ENCODE assay signal across 9 cellular contexts in the genomic region with DNA sequence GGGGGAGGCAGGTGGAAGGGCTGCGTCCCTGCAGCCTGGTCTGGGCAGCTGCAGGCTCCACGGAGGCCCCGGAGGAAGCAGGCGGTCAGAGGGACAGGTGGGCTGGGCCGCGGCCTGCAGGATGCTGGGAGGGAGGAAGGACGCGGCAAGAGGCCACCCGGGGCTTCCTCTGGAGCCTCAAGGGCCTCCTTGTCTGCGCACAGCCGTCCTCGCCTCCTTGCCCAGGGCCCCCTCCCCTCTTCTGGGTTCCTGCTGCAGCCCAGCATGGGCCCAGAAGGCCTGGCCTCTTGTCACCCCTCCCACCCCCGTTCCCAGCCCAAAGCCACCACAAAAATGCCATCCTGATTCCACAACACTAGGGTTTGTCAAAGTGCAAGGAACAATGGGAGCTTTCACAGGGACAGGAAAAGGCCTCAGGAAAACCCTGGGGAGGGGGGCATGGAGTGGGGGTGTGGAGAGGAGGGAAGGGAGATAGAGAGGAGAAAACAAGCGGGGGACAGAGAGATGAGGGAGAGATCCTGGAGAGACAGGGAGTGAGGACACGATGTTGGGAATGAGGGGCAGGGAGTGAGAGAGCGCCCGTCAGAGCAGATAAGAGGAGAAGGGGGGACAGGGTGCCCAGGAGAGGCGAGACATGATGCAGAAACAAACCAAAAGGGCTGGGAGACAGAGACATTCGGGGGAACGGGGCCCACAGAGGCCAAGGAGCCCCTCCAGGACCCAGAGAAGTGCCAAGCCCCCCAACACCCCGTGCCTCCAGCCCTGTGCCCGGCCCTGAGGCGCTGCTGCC. TPM values are rescaled to one million over a fixed set of nuclear protein-coding genes. Genes with fewer than 3 reads are reported as not detected.
DNase-seq lines count a peak whose midpoint lies in the region; ATAC-seq and TF ChIP-seq lines count a peak whose summit lies in the region.
"Had no signal": no experiment of that assay in that cellular context is flagged by ENCODE, and none has a peak within 500 bp of the region (broad histone marks: within the 10 kb centered on the region; RNA-seq: fewer than 3 reads in every experiment).

No MANE protein-coding gene starts in this region.

- H3K4me1 ChIP-seq in endodermal cell (ENCODE audit: control insufficient read depth, insufficient read depth, low read length) (peaks cover 14% of the 10 kb centered on the region), right lobe of liver (peaks cover 4 to 74% (median 31%) of the 10 kb centered on the region in 4 donors)

- DNase-seq in Kasumi-1 (lab: John Stamatoyannopoulos, UW) (peak; percentile 48), endodermal cell (peak; percentile 78), right lobe of liver (peak; percentile 57 to 65 (median 61)), substantia nigra (lab: John Stamatoyannopoulos, UW) (peak in 34 of 49 donors; percentile 45 to 83 (median 69)), KBM-7 (no peak)
- DNase-seq: activated effector memory CD4-positive, alpha-beta T cell treated with Interleukin-2 at 50 U/mL for 16 hours had no signal

- no peaks in the 10 kb centered on the region for H3K36me3 Mint-ChIP-seq in endodermal cell (ENCODE audit: low read depth)

- H3K36me3 ChIP-seq in endodermal cell (ENCODE audit: control insufficient read depth, insufficient read depth, low read length) (no peaks in the 10 kb centered on the region), right lobe of liver (no peaks in the 10 kb centered on the region)

- in situ Hi-C loops in KBM-7 (cut with MboI; ENCODE audit: low pct_unique_long_range_greater_than_20kb, low sequenced_read_pairs), result no loop called here

- TF ChIP-seq CTCF in endodermal cell (conservative IDR thresholded peaks at IDR 0.05), result no peak
- TF ChIP-seq CTCF in right lobe of liver (IDR thresholded peaks at IDR 0.05), result no peak

- H3K27ac ChIP-seq in endodermal cell (ENCODE audit: low read depth, low read length), result peak overlapping the region; percentile 86
- H3K27ac ChIP-seq in right lobe of liver, result peak overlapping the region in 2 of 3 donors; percentile 48 to 60
- H3K27ac ChIP-seq in substantia nigra (ENCODE audit: low read depth, low read length, poor library complexity, severe bottlenecking), result no peak overlapping the region

- no peak overlapping the region for H3K9ac ChIP-seq in endodermal cell (ENCODE audit: extremely low read depth, low read length, poor library complexity, severe bottlenecking)

- H3K4me3 ChIP-seq in endodermal cell (ENCODE audit: low read length) (peak overlapping the region; percentile 53), right lobe of liver (no peak overlapping the region)

- WGBS in endodermal cell (ENCODE audit: insufficient coverage in 1 of 2, insufficient read length in 1 of 2), 2 experiments, result 17 to 35% methylated on average over 4 to 23 of the region's 23 CpGs
- 60% methylated on average over 6 of the region's 23 CpGs for WGBS in right lobe of liver (ENCODE audit: insufficient coverage, low coverage, low lambda C conversion rate, missing lambda C conversion rate)

- H3K4me1 Mint-ChIP-seq in endodermal cell, result peaks cover 28% of the 10 kb centered on the region

- H3K27me3 ChIP-seq in endodermal cell (ENCODE audit: control insufficient read depth, insufficient read depth, low read length, poor library complexity, severe bottlenecking), result no peaks in the 10 kb centered on the region
- H3K27me3 ChIP-seq in right lobe of liver, result no peaks in the 10 kb centered on the region

- TF ChIP-seq POLR2A in right lobe of liver (IDR thresholded peaks at IDR 0.05), result no peak

- H3K9me3 Mint-ChIP-seq in endodermal cell, result no peaks in the 10 kb centered on the region

- peak overlapping the region; percentile 15 for H3K4me3 Mint-ChIP-seq in endodermal cell

- no peaks in the 10 kb centered on the region for H3K27me3 Mint-ChIP-seq in endodermal cell (ENCODE audit: insufficient read depth)

- intact Hi-C loops in right lobe of liver (cut with DNase I), result no loop called here

- H3K9me3 ChIP-seq in endodermal cell (ENCODE audit: control insufficient read depth, low read length) (no peaks in the 10 kb centered on the region), right lobe of liver (no peaks in the 10 kb centered on the region)

- H3K27ac Mint-ChIP-seq in endodermal cell, result peak overlapping the region; percentile 64

- ATAC-seq in right lobe of liver (peak; percentile 0 to 36 (median 6)), HG03135 (IDR thresholded peaks at IDR 0.05; ENCODE audit: unreplicated experiment) (no peak), HG03520 (IDR thresholded peaks at IDR 0.05; ENCODE audit: unreplicated experiment) (no peak), HG02870 (IDR thresholded peaks at IDR 0.05; ENCODE audit: unreplicated experiment) (no peak)

RNA-seq across cellular contexts. Expression of a gene that starts 41.8 kb away (rescaled TPM):
- total RNA-seq in endodermal cell (10 to 100 TPM in 1 of 2 donors, 1 to 10 TPM in 1; 7.6 to 10.7 TPM), right lobe of liver (10 to 100 TPM; 19.8 to 33.6 (median 22.7) TPM)
- polyA plus RNA-seq in endodermal cell (2013, experiment 1 of 2), result 11.2 TPM
- 11.5 TPM for polyA plus RNA-seq in endodermal cell (2013, experiment 2 of 2)

RNA-seq across cellular contexts. Expression of a gene that starts 56.4 kb away (rescaled TPM):
- total RNA-seq in endodermal cell, result 10 to 100 TPM; 50.4 to 51.0 TPM
- 54.6 TPM for polyA plus RNA-seq in endodermal cell (2013, experiment 1 of 2)
- polyA plus RNA-seq in endodermal cell (2013, experiment 2 of 2), result 46.4 TPM
- total RNA-seq in right lobe of liver, result 100 to 1,000 TPM in 1 of 6 experiments, 10 to 100 TPM in 5; 53.7 to 106 (median 90.1) TPM

Comparison
In these comparisons a context has a peak if more than half of its experiments do, and no peak if none do; other contexts are left out.
1. ATAC-seq: peak in right lobe of liver (4 of 4); none in HG03135 (single experiment), HG03520 (single experiment) and HG02870 (single experiment).